28 cellular contexts compared by ENCODE assay signal in genomic region chr9:91880378-91880972, GRCh38.
"Had no signal": no experiment of that assay in that cellular context is flagged by ENCODE, and none has a peak within 500 bp of the region (broad histone marks: within the 10 kb centered on the region; RNA-seq: fewer than 3 reads in every experiment).

No MANE protein-coding gene starts in this region.

- H3K36me3 ChIP-seq: esophagus squamous epithelium, left ventricle myocardium inferior, neural progenitor cell, prostate gland, spleen, transverse colon, upper lobe of right lung, uterus had no signal

- H3K4me3 Mint-ChIP-seq: immature natural killer cell; mesothelial cell of epicardium; naive B cell; natural killer cell treated with Interleukin-12 subunit alpha and Interleukin-12 subunit beta and Interleukin-15 and Interleukin-18, amount 100 ng/mL, for 72 hours; neural progenitor cell; stimulated activated memory B cell treated with anti-CD40 and anti-IgM and Interleukin-4, amounts not matched to agents 10 μg/mL and 1 μg/mL and 100 μg/mL, for 72 hours; stimulated activated naive CD8-positive, alpha-beta T cell treated with anti-CD3 and anti-CD28 coated beads, Interleukin-15, Interleukin-2, amounts not matched to agents 100 ng/mL and 50 ng/mL, for 24 hours had no signal

- DNase-seq: dermis blood vessel endothelial cell; effector memory CD4-positive, alpha-beta T cell; esophagus squamous epithelium; foreskin melanocyte; hypothalamus; immature natural killer cell; islet precursor cell; kidney glomerular epithelial cell; left colon; left ventricle myocardium inferior; mesenchymal stem cell; mucosa of descending colon; naive B cell; right cardiac atrium; sigmoid colon; spleen; stimulated activated CD4-positive, alpha-beta T cell treated with anti-CD3 and anti-CD28 coated beads, Interleukin-4, amount 100 ng/mL, for 4 hours; transverse colon; upper lobe of right lung; uterus had no signal

- H3K9ac ChIP-seq: neural progenitor cell had no signal

- H2AFZ ChIP-seq: neural progenitor cell had no signal

- H3K36me3 Mint-ChIP-seq: immature natural killer cell; naive B cell; natural killer cell treated with Interleukin-12 subunit alpha and Interleukin-12 subunit beta and Interleukin-15 and Interleukin-18, amount 100 ng/mL, for 72 hours; stimulated activated memory B cell treated with anti-CD40 and anti-IgM and Interleukin-4, amounts not matched to agents 10 μg/mL and 1 μg/mL and 100 μg/mL, for 72 hours had no signal

- H3K9me3 Mint-ChIP-seq: immature natural killer cell; mesothelial cell of epicardium; natural killer cell treated with Interleukin-12 subunit alpha and Interleukin-12 subunit beta and Interleukin-15 and Interleukin-18, amount 100 ng/mL, for 72 hours; stimulated activated memory B cell treated with anti-CD40 and anti-IgM and Interleukin-4, amounts not matched to agents 10 μg/mL and 1 μg/mL and 100 μg/mL, for 72 hours; stimulated activated naive CD8-positive, alpha-beta T cell treated with anti-CD3 and anti-CD28 coated beads, Interleukin-15, Interleukin-2, amounts not matched to agents 100 ng/mL and 50 ng/mL, for 24 hours had no signal

- H3K27me3 Mint-ChIP-seq: stimulated activated memory B cell treated with anti-CD40 and anti-IgM and Interleukin-4, amounts not matched to agents 10 μg/mL and 1 μg/mL and 100 μg/mL, for 72 hours had no signal

- H3K27me3 ChIP-seq: neural progenitor cell, sigmoid colon, spleen, transverse colon, upper lobe of right lung, uterus had no signal

- H3K4me3 ChIP-seq: coronary artery, esophagus squamous epithelium, left ventricle myocardium inferior, mucosa of descending colon, neural progenitor cell, prostate gland, sigmoid colon, skin epidermis, spleen, transverse colon, upper lobe of right lung, uterus had no signal

- H3K9me3 ChIP-seq: esophagus squamous epithelium, left ventricle myocardium inferior, mucosa of descending colon, prostate gland, sigmoid colon, spleen, transverse colon, upper lobe of right lung, uterus had no signal

- H3K4me2 ChIP-seq: neural progenitor cell had no signal

- H3K4me1 ChIP-seq: prostate gland, spleen, upper lobe of right lung, uterus had no signal

- H3K27ac ChIP-seq: coronary artery, esophagus squamous epithelium, left ventricle myocardium inferior, neural progenitor cell, prostate gland, skin epidermis, spleen, upper lobe of right lung, uterus had no signal

- H3K4me1 Mint-ChIP-seq: immature natural killer cell; naive B cell; stimulated activated memory B cell treated with anti-CD40 and anti-IgM and Interleukin-4, amounts not matched to agents 10 μg/mL and 1 μg/mL and 100 μg/mL, for 72 hours had no signal

- H3K27ac Mint-ChIP-seq: immature natural killer cell; mesothelial cell of epicardium; naive B cell; natural killer cell treated with Interleukin-12 subunit alpha and Interleukin-12 subunit beta and Interleukin-15 and Interleukin-18, amount 100 ng/mL, for 72 hours; neural progenitor cell; stimulated activated memory B cell treated with anti-CD40 and anti-IgM and Interleukin-4, amounts not matched to agents 10 μg/mL and 1 μg/mL and 100 μg/mL, for 72 hours; stimulated activated naive CD8-positive, alpha-beta T cell treated with anti-CD3 and anti-CD28 coated beads, Interleukin-15, Interleukin-2, amounts not matched to agents 100 ng/mL and 50 ng/mL, for 24 hours had no signal
